ENCODE assay signal across 19 cellular contexts in genomic region chr5:136028090-136028489, GRCh38. TPM values are rescaled to one million over a fixed set of nuclear protein-coding genes. Genes with fewer than 3 reads are reported as not detected.
DNase-seq lines count a peak whose midpoint lies in the region; ATAC-seq and TF ChIP-seq lines count a peak whose summit lies in the region.
"Had no signal": no experiment of that assay in that cellular context is flagged by ENCODE, and none has a peak within 500 bp of the region (broad histone marks: within the 10 kb centered on the region; RNA-seq: fewer than 3 reads in every experiment).

No MANE protein-coding gene starts in this region.

- no peak for DNase-seq in IMR-90
- DNase-seq in mammary epithelial cell = no peak
- no peak for DNase-seq in smooth muscle cell (lab: John Stamatoyannopoulos, UW; ENCODE audit: unreplicated experiment)
- no peak for DNase-seq in naive thymus-derived CD8-positive, alpha-beta T cell
- DNase-seq in SJCRH30 = no peak
- DNase-seq: activated CD4-positive, alpha-beta T cell treated with anti-CD3 and anti-CD28 coated beads, Interleukin-2, amount 10 ng/mL, durations not matched to agents 24 days and 14 days; activated CD8-positive, alpha-beta memory T cell treated with anti-CD3 and anti-CD28 coated beads, Interleukin-2, amount 10 ng/mL, durations not matched to agents 7 days and 5 days; activated naive CD8-positive, alpha-beta T cell treated with anti-CD3 and anti-CD28 coated beads, Interleukin-2, amount 50 U/mL, for 24 hours; cortex of kidney; NCI-H1436 treated with DMSO at 0.1 percent for 48 hours; NCI-H748 treated with DMSO at 0.1 percent for 48 hours; SHP77 treated with DMSO at 0.1 percent for 48 hours had no signal

- H3K4me2 ChIP-seq in IMR-90 (ENCODE audit: low read depth, low read length) = no peak overlapping the region; the same call in 1 of the 2 replicates
- H3K4me2 ChIP-seq in mammary epithelial cell (ENCODE audit: insufficient read depth, low read depth, low read length) = peak overlapping the region; percentile 83
- H3K4me2 ChIP-seq in smooth muscle cell = peak overlapping the region; percentile 90

- H3K27me3 Mint-ChIP-seq in naive thymus-derived CD8-positive, alpha-beta T cell = peaks cover 24 to 45% (median 27%) of the 10 kb centered on the region in 5 donors

- no peak overlapping the region for H3K23ac ChIP-seq in IMR-90 (ENCODE audit: low read depth, low read length)

- H3K9me3 ChIP-seq in IMR-90 (ENCODE audit: control insufficient read depth, insufficient read depth, low read length) (no peaks in the 10 kb centered on the region), mammary epithelial cell (replicated peaks; ENCODE audit: insufficient read depth, low read length) (no peaks in the 10 kb centered on the region), iPS-20b (ENCODE audit: insufficient read depth, low read depth, low read length) (no peaks in the 10 kb centered on the region), smooth muscle cell (replicated peaks; ENCODE audit: low read depth) (no peaks in the 10 kb centered on the region), SJCRH30 (replicated peaks) (no peaks in the 10 kb centered on the region)
- H3K9me3 ChIP-seq: stomach had no signal

- no peaks in the 10 kb centered on the region for H3K36me3 Mint-ChIP-seq in naive thymus-derived CD8-positive, alpha-beta T cell
- H3K36me3 Mint-ChIP-seq: activated CD8-positive, alpha-beta memory T cell treated with anti-CD3 and anti-CD28 coated beads, Interleukin-2, amount 10 ng/mL, durations not matched to agents 7 days and 5 days; IgD-negative memory B cell had no signal

- no TSS peak for BruUV-seq in IMR-90 (replicated peaks; lab: Mats Ljungman, UMichigan)
- no TSS peak for BruUV-seq in mammary epithelial cell (replicated peaks; lab: Mats Ljungman, UMichigan)

- H3K27ac ChIP-seq in IMR-90 (ENCODE audit: insufficient read depth, low read length) (no peak overlapping the region; the same call in 1 of the 2 replicates), mammary epithelial cell (ENCODE audit: insufficient read depth, low read depth, low read length) (no peak overlapping the region), iPS-20b (ENCODE audit: low read length) (no peak overlapping the region), smooth muscle cell (ENCODE audit: low read depth) (no peak overlapping the region), SJCRH30 (no peak overlapping the region)

- POLR2A ChIA-PET in IMR-90 (lab: Charles Lee; ENCODE audit: unreplicated experiment) = interaction anchor here (0.5 to 1.2 kb wide), 6 partner anchors 9 to 62 kb away, joined by 3 to 6 read pairs (median 4); no protein-coding TSS in a partner anchor
- POLR2A ChIA-PET in naive thymus-derived CD8-positive, alpha-beta T cell (lab: Charles Lee) = no interaction called here

- no peak overlapping the region for H3K4me3 Mint-ChIP-seq in naive thymus-derived CD8-positive, alpha-beta T cell
- H3K4me3 Mint-ChIP-seq: activated CD4-positive, alpha-beta T cell treated with anti-CD3 and anti-CD28 coated beads, Interleukin-2, amount 10 ng/mL, durations not matched to agents 24 days and 14 days; activated CD8-positive, alpha-beta memory T cell treated with anti-CD3 and anti-CD28 coated beads, Interleukin-2, amount 10 ng/mL, durations not matched to agents 7 days and 5 days; activated naive CD8-positive, alpha-beta T cell treated with anti-CD3 and anti-CD28 coated beads, Interleukin-2, amount 50 U/mL, for 24 hours; activated T-helper 17 cell treated with anti-CD3 and anti-CD28 coated beads, Interleukin-2, amount 50 U/mL, for 72 hours had no signal

- peaks cover 22% of the 10 kb centered on the region for H3K9me1 ChIP-seq in IMR-90 (ENCODE audit: insufficient read depth, low read length)

- peak overlapping the region; percentile 78 to 83; a peak in 2 of 4 replicates for H4K8ac ChIP-seq in IMR-90 (ENCODE audit: low read depth in 2 of 2, low read length in 2 of 2)

- no CpG with 5 or more reads among the region's 3 CpGs for WGBS in IMR-90 (ENCODE audit: extremely low coverage in 2 of 2, insufficient read length in 1 of 2), 2 experiments
- WGBS in mammary epithelial cell (ENCODE audit: low coverage, missing lambda C conversion rate) = 88% methylated on average over 3 of the region's 3 CpGs
- WGBS in smooth muscle cell (ENCODE audit: low lambda C conversion rate) = 39% methylated on average over 3 of the region's 3 CpGs

- peak overlapping the region; percentile 97 for H2BK120ac ChIP-seq in IMR-90 (ENCODE audit: low read depth, low read length)

- intact Hi-C loops in IMR-90 (cut with micrococcal nuclease) = loop anchor here (5.0 kb wide), 1 partner anchor 41 kb away; no protein-coding TSS in a partner anchor
- intact Hi-C loops in mammary epithelial cell (cut with micrococcal nuclease) = loop anchor here (2.0 kb wide), 1 partner anchor 51 kb away; no protein-coding TSS in a partner anchor

- H2AK5ac ChIP-seq in IMR-90 (ENCODE audit: low read depth, low read length) = peak overlapping the region; percentile 73

- no peak for TF ChIP-seq RAD21 in IMR-90 (IDR thresholded peaks at IDR 0.05; ENCODE audit: low read length)

- H2AFZ ChIP-seq in IMR-90 (replicated peaks; ENCODE audit: low read length, poor library complexity) (no peak overlapping the region), mammary epithelial cell (ENCODE audit: low read depth, low read length) (peak overlapping the region; percentile 84), smooth muscle cell (ENCODE audit: low read depth) (no peak overlapping the region)

- 0 out of 2 replicates have a peak overlapping the region, but pooled peaks have one; percentile 76 for H3K9ac ChIP-seq in IMR-90 (ENCODE audit: low read depth, low read length)
- no peak overlapping the region for H3K9ac ChIP-seq in mammary epithelial cell (ENCODE audit: insufficient read depth, low read length)
- no peak overlapping the region for H3K9ac ChIP-seq in iPS-20b (ENCODE audit: low read depth, low read length)
- no peak overlapping the region for H3K9ac ChIP-seq in smooth muscle cell (ENCODE audit: low read depth)

- CTCF ChIA-PET in IMR-90 (lab: Yijun Ruan, JAX) = interaction anchor here (1.0 to 1.2 kb wide), 2 partner anchors 28 to 85 kb away, joined by 3 read pairs; no protein-coding TSS in a partner anchor
- CTCF ChIA-PET in mammary epithelial cell (lab: Charles Lee; ENCODE audit: low non-redundant PET) = interaction anchor here (0.6 kb wide), 1 partner anchor 34 kb away, joined by 5 read pairs; no protein-coding TSS in a partner anchor

- dilution Hi-C loops in IMR-90 (cut with HindIII; ENCODE audit: low sequenced_read_pairs, unreplicated experiment) = no loop called here
- dilution Hi-C loops in mammary epithelial cell (cut with HindIII; ENCODE audit: low sequenced_read_pairs) = no loop called here

- H3K79me2 ChIP-seq in mammary epithelial cell (ENCODE audit: insufficient read depth, low read length) = peaks cover 33% of the 10 kb centered on the region
- H3K79me2 ChIP-seq in smooth muscle cell (ENCODE audit: low read depth) = peaks cover 53% of the 10 kb centered on the region

- peak overlapping the region; percentile 67; the same call in 2 of the 3 replicates for H2BK15ac ChIP-seq in IMR-90 (ENCODE audit: low read depth, low read length)

- peak overlapping the region; percentile 74; the same call in 1 of the 2 replicates for H3K14ac ChIP-seq in IMR-90 (replicated peaks; ENCODE audit: low read depth, low read length)

- H3F3A ChIP-seq in smooth muscle cell (ENCODE audit: low read depth) = peaks cover 31% of the 10 kb centered on the region

- H4K5ac ChIP-seq in IMR-90 (ENCODE audit: low read depth, low read length) = no peak overlapping the region; the same call in 1 of the 2 replicates

- H3K56ac ChIP-seq in IMR-90 (ENCODE audit: extremely low read depth, insufficient read depth, low read length) = no peak overlapping the region

- peak overlapping the region; percentile 88; the same call in 1 of the 2 replicates for H3K18ac ChIP-seq in IMR-90 (ENCODE audit: low read depth, low read length)

- H3K4me3 ChIP-seq in IMR-90 (ENCODE audit: insufficient read depth, low read depth, low read length) (no peak overlapping the region), mammary epithelial cell (replicated peaks in 1 of 3; ENCODE audit: insufficient read depth in 1 of 3, low read depth in 2 of 3, low read length in 3 of 3) (no peak overlapping the region), iPS-20b (ENCODE audit: low read length) (peak overlapping the region; percentile 67; the same call in 1 of the 2 replicates), smooth muscle cell (peak overlapping the region; percentile 80), SJCRH30 (no peak overlapping the region)

- H3K36me3 ChIP-seq in IMR-90 (ENCODE audit: control insufficient read depth, insufficient read depth, low read length) (peaks cover 30% of the 10 kb centered on the region), mammary epithelial cell (ENCODE audit: insufficient read depth, low read length) (no peaks in the 10 kb centered on the region), iPS-20b (ENCODE audit: insufficient read depth, low read depth, low read length) (no peaks in the 10 kb centered on the region), smooth muscle cell (ENCODE audit: low read depth) (no peaks in the 10 kb centered on the region), SJCRH30 (no peaks in the 10 kb centered on the region)
- H3K36me3 ChIP-seq: stomach had no signal

- H4K20me1 ChIP-seq in IMR-90 (ENCODE audit: insufficient read depth, low read length) = peaks cover 38% of the 10 kb centered on the region
- no peaks in the 10 kb centered on the region for H4K20me1 ChIP-seq in mammary epithelial cell (ENCODE audit: insufficient read depth, low read length)
- peaks cover 37% of the 10 kb centered on the region for H4K20me1 ChIP-seq in smooth muscle cell (ENCODE audit: low read depth)

- H2BK5ac ChIP-seq in IMR-90 (ENCODE audit: low read depth, low read length, poor library complexity, severe bottlenecking) = no peak overlapping the region

- peaks cover 16 to 52% of the 10 kb centered on the region in 2 experiments for H3K79me1 ChIP-seq in IMR-90 (ENCODE audit: low read depth in 1 of 2, low read length in 2 of 2)

- in situ Hi-C loops in IMR-90 (cut with MboI; ENCODE audit: low sequenced_read_pairs) (no loop called here), mammary epithelial cell (cut with MboI; ENCODE audit: low sequenced_read_pairs in 2 of 2) (no loop called here)

- ATAC-seq in IMR-90 (ENCODE audit: low read depth) (no peak), GM21381 (IDR thresholded peaks at IDR 0.05; ENCODE audit: unreplicated experiment) (no peak)
- no peak for ATAC-seq in naive thymus-derived CD8-positive, alpha-beta T cell

- H3K9me3 Mint-ChIP-seq in naive thymus-derived CD8-positive, alpha-beta T cell = no peaks in the 10 kb centered on the region
- H3K9me3 Mint-ChIP-seq: activated CD4-positive, alpha-beta T cell treated with anti-CD3 and anti-CD28 coated beads, Interleukin-2, amount 10 ng/mL, durations not matched to agents 24 days and 14 days; activated naive CD8-positive, alpha-beta T cell treated with anti-CD3 and anti-CD28 coated beads, Interleukin-2, amount 50 U/mL, for 24 hours; activated T-helper 17 cell treated with anti-CD3 and anti-CD28 coated beads, Interleukin-2, amount 50 U/mL, for 72 hours; HFFc6; nephron progenitor cell had no signal

- no peak overlapping the region for H3K27ac Mint-ChIP-seq in naive thymus-derived CD8-positive, alpha-beta T cell
- H3K27ac Mint-ChIP-seq: activated CD4-positive, alpha-beta T cell treated with anti-CD3 and anti-CD28 coated beads, Interleukin-2, amount 10 ng/mL, durations not matched to agents 24 days and 14 days; activated CD8-positive, alpha-beta memory T cell treated with anti-CD3 and anti-CD28 coated beads, Interleukin-2, amount 10 ng/mL, durations not matched to agents 7 days and 5 days; activated naive CD8-positive, alpha-beta T cell treated with anti-CD3 and anti-CD28 coated beads, Interleukin-2, amount 50 U/mL, for 24 hours; activated T-helper 17 cell treated with anti-CD3 and anti-CD28 coated beads, Interleukin-2, amount 50 U/mL, for 72 hours; HFFc6; IgD-negative memory B cell; nephron progenitor cell had no signal

- H3K27me3 ChIP-seq in IMR-90 (ENCODE audit: control insufficient read depth, insufficient read depth, low read length) (no peaks in the 10 kb centered on the region), mammary epithelial cell (ENCODE audit: insufficient read depth, low read length) (no peaks in the 10 kb centered on the region), iPS-20b (ENCODE audit: insufficient read depth, low read length) (peaks cover 68% of the 10 kb centered on the region), smooth muscle cell (ENCODE audit: low read depth) (no peaks in the 10 kb centered on the region), SJCRH30 (no peaks in the 10 kb centered on the region)

- peaks cover 29% of the 10 kb centered on the region for H3K4me1 ChIP-seq in IMR-90 (ENCODE audit: control insufficient read depth, insufficient read depth, low read length)
- peaks cover 54% of the 10 kb centered on the region for H3K4me1 ChIP-seq in mammary epithelial cell (ENCODE audit: insufficient read depth, low read length)
- H3K4me1 ChIP-seq in iPS-20b (ENCODE audit: insufficient read depth, low read length) = no peaks in the 10 kb centered on the region
- H3K4me1 ChIP-seq in smooth muscle cell (ENCODE audit: low read depth) = peaks cover 32% of the 10 kb centered on the region
- peaks cover 22% of the 10 kb centered on the region for H3K4me1 ChIP-seq in SJCRH30

- peak overlapping the region; percentile 94 for H3K4ac ChIP-seq in IMR-90 (ENCODE audit: low read depth, low read length)

- H2BK20ac ChIP-seq in IMR-90 (ENCODE audit: low read depth, low read length) = no peak overlapping the region; the same call in 1 of the 2 replicates

- peak overlapping the region; percentile 59 for H2AK9ac ChIP-seq in IMR-90 (replicated peaks; ENCODE audit: low read depth, low read length, poor library complexity)

- no peak for TF ChIP-seq CTCF in IMR-90 (conservative IDR thresholded peaks at IDR 0.05; ENCODE audit: low read depth, low read length)
- TF ChIP-seq CTCF in mammary epithelial cell (conservative IDR thresholded peaks at IDR 0.05 in 1 of 2, IDR thresholded peaks at IDR 0.05 in 1 of 2; ENCODE audit: extremely low read depth in 1 of 2, insufficient read depth in 1 of 2, low read depth in 1 of 2, low read length in 2 of 2) = no peak
- TF ChIP-seq CTCF in smooth muscle cell (IDR thresholded peaks at IDR 0.05; ENCODE audit: borderline replicate concordance, insufficient read depth, poor library complexity, severe bottlenecking) = no peak

- peaks cover 0 to 8% (median under 1%) of the 10 kb centered on the region in 4 donors for H3K4me1 Mint-ChIP-seq in naive thymus-derived CD8-positive, alpha-beta T cell
- H3K4me1 Mint-ChIP-seq: activated CD4-positive, alpha-beta T cell treated with anti-CD3 and anti-CD28 coated beads, Interleukin-2, amount 10 ng/mL, durations not matched to agents 24 days and 14 days; activated naive CD8-positive, alpha-beta T cell treated with anti-CD3 and anti-CD28 coated beads, Interleukin-2, amount 50 U/mL, for 24 hours had no signal

- H4K91ac ChIP-seq in IMR-90 (ENCODE audit: insufficient read depth, low read depth, low read length) = peak overlapping the region; percentile 93

- no peak for TF ChIP-seq POLR2A in IMR-90 (IDR thresholded peaks at IDR 0.05; ENCODE audit: low read depth, low read length)

RNA-seq across cellular contexts. Expression of gene TGFBI, which starts 0.7 kb away (rescaled TPM):
- total RNA-seq in IMR-90 (2012; rRNA removed) (483 and 618 TPM in 2 replicates), mammary epithelial cell (10 to 100 TPM; 56.0 to 77.3 TPM), smooth muscle cell (2,635 and 2,673 TPM in 2 replicates)
- polyA plus RNA-seq in IMR-90 (2012; rRNA removed) (1,362 and 1,551 TPM in 2 replicates), mammary epithelial cell (264 TPM), smooth muscle cell (2,505 and 2,991 TPM in 2 replicates)
- polyA plus RNA-seq in IMR-90 (2012; cell fraction: cytosol; rRNA removed) = 790 and 1,298 TPM in 2 replicates
- polyA plus RNA-seq in IMR-90 (2012; cell fraction: nucleus; rRNA removed; ENCODE audit: low replicate concordance) = 1,060 and 1,205 TPM in 2 replicates
- 390 TPM for polyA minus RNA-seq in mammary epithelial cell
- total RNA-seq in naive thymus-derived CD8-positive, alpha-beta T cell = 10 to 100 TPM in 1 of 2 experiments, 1 to 10 TPM in 1; 8.9 to 11.7 TPM
- polyA plus RNA-seq in naive thymus-derived CD8-positive, alpha-beta T cell = 1 to 10 TPM in 1 of 3 donors, under 1 TPM in 1, not detected in 1; 0.34 to 3.2 TPM
- total RNA-seq in SJCRH30 (2014; rRNA removed; shearing (Covaris generic)) = 4.8 TPM in 2 replicates
- total RNA-seq: activated CD4-positive, alpha-beta T cell treated with anti-CD3 and anti-CD28 coated beads, Interleukin-2, amount 10 ng/mL, durations not matched to agents 24 days and 14 days had no signal

Comparison
In these comparisons a context has a peak if more than half of its experiments do, and no peak if none do; other contexts are left out.
1. H3K4me3 ChIP-seq: peak in iPS-20b (single experiment) and smooth muscle cell (single experiment); none in IMR-90 (single experiment), mammary epithelial cell (0 of 3) and SJCRH30 (single experiment).